Comparison of ENCODE assay signal across 24 cellular contexts in genomic region chr3:121243208-121243607, GRCh38.
DNase-seq lines count a peak whose midpoint lies in the region; ATAC-seq, FAIRE-seq and TF ChIP-seq lines count a peak whose summit lies in the region.
"Had no signal": no experiment of that assay in that cellular context is flagged by ENCODE, and none has a peak within 500 bp of the region (broad histone marks: within the 10 kb centered on the region; RNA-seq: fewer than 3 reads in every experiment).

No MANE protein-coding gene starts in this region.

- H3K4me1 ChIP-seq in PC-3 (ENCODE audit: insufficient read depth, low read length) (peaks cover 10% of the 10 kb centered on the region), RWPE2 (ENCODE audit: insufficient read depth, poor library complexity, severe bottlenecking) (peaks cover 3% of the 10 kb centered on the region)
- H3K4me1 ChIP-seq: Caco-2 had no signal

- no peaks in the 10 kb centered on the region for H4K20me1 ChIP-seq in PC-3 (ENCODE audit: low read length)
- H4K20me1 ChIP-seq: BLaER1 treated with 17β-estradiol and CSF1 and Interleukin-3, amounts not matched to agents 10 nM and 100 nM had no signal

- H3K4me3 ChIP-seq in PC-3 (ENCODE audit: low read length) (no peak overlapping the region), RWPE2 (ENCODE audit: severe bottlenecking) (no peak overlapping the region), bronchial epithelial cell (ENCODE audit: low read depth, low read length) (no peak overlapping the region), lower leg skin (ENCODE audit: low read depth, poor library complexity, severe bottlenecking) (no peak overlapping the region)
- H3K4me3 ChIP-seq: BLaER1 treated with 17β-estradiol and CSF1 and Interleukin-3, amounts not matched to agents 10 nM and 100 nM had no signal

- 0 out of 2 replicates have a peak overlapping the region, but pooled peaks have one; percentile 21 for H2AFZ ChIP-seq in PC-3 (ENCODE audit: low read length)

- WGBS in lower leg skin, 2 donors: 77 to 90% methylated on average over 1 of the region's 1 CpG

- BruUV-seq in PC-3 (replicated peaks; lab: Mats Ljungman, UMichigan): no TSS peak

- 0 out of 2 replicates have a peak overlapping the region, but pooled peaks have one; percentile 2 for H3K4me2 ChIP-seq in PC-3 (ENCODE audit: low read length)
- H3K4me2 ChIP-seq: BLaER1 treated with 17β-estradiol and CSF1 and Interleukin-3, amounts not matched to agents 10 nM and 100 nM had no signal

- POLR2A ChIA-PET in PC-3 (lab: Charles Lee; ENCODE audit: unreplicated experiment): no interaction called here

- no peaks in the 10 kb centered on the region for H3F3A ChIP-seq in PC-3 (ENCODE audit: low read length, unreplicated experiment)

- no peak overlapping the region for H3K9ac ChIP-seq in PC-3 (ENCODE audit: low read length)
- H3K9ac ChIP-seq: BLaER1 treated with 17β-estradiol and CSF1 and Interleukin-3, amounts not matched to agents 10 nM and 100 nM had no signal

- TF ChIP-seq CTCF in PC-3 (conservative IDR thresholded peaks at IDR 0.05; ENCODE audit: low read depth, low read length) (no peak), RWPE2 (IDR thresholded peaks at IDR 0.05; ENCODE audit: poor library complexity, severe bottlenecking) (no peak), bronchial epithelial cell (IDR thresholded peaks at IDR 0.05; ENCODE audit: insufficient read depth, low read length, severe bottlenecking) (no peak), lower leg skin (IDR thresholded peaks at IDR 0.05) (no peak)

- H3K27me3 ChIP-seq in PC-3 (ENCODE audit: low read length): no peaks in the 10 kb centered on the region
- H3K27me3 ChIP-seq in RWPE2 (ENCODE audit: insufficient read depth, poor library complexity, severe bottlenecking): no peaks in the 10 kb centered on the region
- no peaks in the 10 kb centered on the region for H3K27me3 ChIP-seq in bronchial epithelial cell (ENCODE audit: control insufficient read depth, insufficient read depth, low read length)
- H3K27me3 ChIP-seq: BLaER1 treated with 17β-estradiol and CSF1 and Interleukin-3, amounts not matched to agents 10 nM and 100 nM had no signal

- ATAC-seq in PC-3: peak; percentile 84
- ATAC-seq in RWPE2 (ENCODE audit: low read depth): peak; percentile 79
- ATAC-seq in GM19397 (IDR thresholded peaks at IDR 0.05; ENCODE audit: unreplicated experiment): no peak
- ATAC-seq: CD8-positive, alpha-beta T cell had no signal

- no peak for FAIRE-seq in bronchial epithelial cell (lab: Jason Lieb, UNC)
- FAIRE-seq: A204.1, D721Med, G401.6, GM12891, GM19239 had no signal

- no peaks in the 10 kb centered on the region for H3K9me2 ChIP-seq in PC-3 (replicated peaks; ENCODE audit: low read length)

- H3K27ac ChIP-seq in PC-3 (ENCODE audit: low read length): no peak overlapping the region
- peak overlapping the region; percentile 26 for H3K27ac ChIP-seq in RWPE2 (ENCODE audit: poor library complexity, severe bottlenecking)
- peak overlapping the region; percentile 19 for H3K27ac ChIP-seq in epithelial cell of prostate
- H3K27ac ChIP-seq: BLaER1 treated with 17β-estradiol and CSF1 and Interleukin-3, amounts not matched to agents 10 nM and 100 nM; C4-2B had no signal

- H3K36me3 ChIP-seq in PC-3 (ENCODE audit: low read depth, low read length) (no peaks in the 10 kb centered on the region), RWPE2 (ENCODE audit: low read depth) (no peaks in the 10 kb centered on the region), bronchial epithelial cell (ENCODE audit: control insufficient read depth, insufficient read depth, low read length) (no peaks in the 10 kb centered on the region)

- no peaks in the 10 kb centered on the region for H3K79me2 ChIP-seq in PC-3 (ENCODE audit: low read length)

- DNase-seq in PC-3 (peak; percentile 45), RWPE2 (ENCODE audit: low spot score) (no peak), bronchial epithelial cell (ENCODE audit: low read depth) (peak; percentile 29), epithelial cell of prostate (ENCODE audit: low read depth, low spot score) (peak; percentile 22), NCI-H2081 (lab: John Stamatoyannopoulos, UW) (no peak), lower leg skin (ENCODE audit: low spot score in 2 of 2) (no peak)
- DNase-seq in NK-92 treated with Interleukin-12 subunit alpha and Interleukin-12 subunit beta, amount 100 ng/mL, for 24 hours (lab: John Stamatoyannopoulos, UW): no peak
- DNase-seq: 8988T; ACHN; AML-193; Caco-2; Calu3; CD4-positive, alpha-beta T cell; CD8-positive, alpha-beta T cell; DMS79 treated with DMSO at 0.1 percent for 48 hours; GF-D8 had no signal

- CTCF ChIA-PET in PC-3 (lab: Charles Lee): no interaction called here

- intact Hi-C loops in PC-3 (cut with micrococcal nuclease) (loop anchor here (1.0 to 10.0 kb wide), 2 partner anchors 53 to 678 kb away; no protein-coding TSS in a partner anchor), lower leg skin (cut with DNase I; ENCODE audit: low total_unique reads) (no loop called here)

- TF ChIP-seq POLR2A in lower leg skin (IDR thresholded peaks at IDR 0.05): no peak

- H3K9me3 ChIP-seq in PC-3 (ENCODE audit: low read length): no peaks in the 10 kb centered on the region
- no peaks in the 10 kb centered on the region for H3K9me3 ChIP-seq in RWPE2 (ENCODE audit: severe bottlenecking)
- H3K9me3 ChIP-seq: Caco-2 had no signal

Comparison
In these comparisons a context has a peak if more than half of its experiments do, and no peak if none do; other contexts are left out.
1. DNase-seq: peak in PC-3 (single experiment), bronchial epithelial cell (single experiment) and epithelial cell of prostate (single experiment); none in RWPE2 (single experiment), NK-92 treated with Interleukin-12 subunit alpha and Interleukin-12 subunit beta, amount 100 ng/mL, for 24 hours (single experiment), NCI-H2081 (0 of 2) and lower leg skin (0 of 2).